21 cellular contexts compared by ENCODE assay signal in genomic region chr9:115229496-115229895, GRCh38.
"Had no signal": no experiment of that assay in that cellular context is flagged by ENCODE, and none has a peak within 500 bp of the region (broad histone marks: within the 10 kb centered on the region; RNA-seq: fewer than 3 reads in every experiment).

No MANE protein-coding gene starts in this region.

- H3K9me3 Mint-ChIP-seq: activated naive CD8-positive, alpha-beta T cell treated with anti-CD3 and anti-CD28 coated beads, Interleukin-2, amount 10 ng/mL, durations not matched to agents 7 days and 5 days; activated T-cell treated with anti-CD3 and anti-CD28 coated beads, Interleukin-2, amount 50 U/mL, for 72 hours had no signal

- ATAC-seq: activated T-cell treated with anti-CD3 and anti-CD28 coated beads, Interleukin-2, amount 50 U/mL, for 72 hours; heart right ventricle; left lung; right lobe of liver had no signal

- H3K4me1 Mint-ChIP-seq: activated naive CD8-positive, alpha-beta T cell treated with anti-CD3 and anti-CD28 coated beads, Interleukin-2, amount 10 ng/mL, durations not matched to agents 7 days and 5 days had no signal

- H3K4me3 Mint-ChIP-seq: activated naive CD8-positive, alpha-beta T cell treated with anti-CD3 and anti-CD28 coated beads, Interleukin-2, amount 10 ng/mL, durations not matched to agents 7 days and 5 days; activated T-cell treated with anti-CD3 and anti-CD28 coated beads, Interleukin-2, amount 50 U/mL, for 72 hours; nephron had no signal

- H3K9me3 ChIP-seq: ascending aorta, left lung, prostate gland, right lobe of liver, suprapubic skin, upper lobe of left lung had no signal

- H3K27me3 ChIP-seq: ascending aorta, left lung, right lobe of liver, suprapubic skin, upper lobe of left lung had no signal

- DNase-seq: activated CD4-positive, alpha-beta T cell treated with anti-CD3 and anti-CD28 coated beads, Interleukin-2, amount 50 U/mL, for 48 hours; activated CD4-positive, CD25-positive, alpha-beta regulatory T cell treated with anti-CD3 and anti-CD28 coated beads, Interleukin-2, amount 50 U/mL, for 72 hours; activated gamma-delta T cell treated with Interleukin-2 at 50 U/mL for 16 hours; activated naive CD8-positive, alpha-beta T cell treated with anti-CD3 and anti-CD28 coated beads, Interleukin-2, amount 10 ng/mL, durations not matched to agents 7 days and 5 days; activated T-cell treated with anti-CD3 and anti-CD28 coated beads, Interleukin-2, amount 50 U/mL, for 72 hours; caudate nucleus; effector CD8-positive, alpha-beta T cell; heart right ventricle; islet precursor cell; left lung; mesendoderm; occipital lobe; right lobe of liver; stimulated activated CD4-positive, alpha-beta T cell treated with anti-CD3 and anti-CD28 coated beads, Interleukin-12 subunit alpha, Interleukin-12 subunit beta, amount 100 ng/mL, for 4 hours; stimulated activated naive CD4-positive, alpha-beta T cell treated with Interleukin-2 at 50 U/mL for 16 hours; upper lobe of left lung had no signal

- H3K4me3 ChIP-seq: ascending aorta, coronary artery, heart right ventricle, left lung, prostate gland, right lobe of liver, suprapubic skin, upper lobe of left lung had no signal

- H3K4me1 ChIP-seq: ascending aorta, left lung, prostate gland, right lobe of liver, upper lobe of left lung had no signal

- H3K27ac Mint-ChIP-seq: activated naive CD8-positive, alpha-beta T cell treated with anti-CD3 and anti-CD28 coated beads, Interleukin-2, amount 10 ng/mL, durations not matched to agents 7 days and 5 days; activated T-cell treated with anti-CD3 and anti-CD28 coated beads, Interleukin-2, amount 50 U/mL, for 72 hours; nephron had no signal

- H3K36me3 Mint-ChIP-seq: activated naive CD8-positive, alpha-beta T cell treated with anti-CD3 and anti-CD28 coated beads, Interleukin-2, amount 10 ng/mL, durations not matched to agents 7 days and 5 days had no signal

- H3K36me3 ChIP-seq: ascending aorta, heart right ventricle, left lung, prostate gland, right lobe of liver, suprapubic skin, upper lobe of left lung had no signal

- H3K27ac ChIP-seq: ascending aorta, coronary artery, heart right ventricle, left lung, prostate gland, right lobe of liver, suprapubic skin, upper lobe of left lung had no signal
